8 cellular contexts compared by ENCODE assay signal in genomic region chr10:70528726-70529362, GRCh38. TPM values are rescaled to one million over a fixed set of nuclear protein-coding genes. Genes with fewer than 3 reads are reported as not detected.
DNase-seq lines count a peak whose midpoint lies in the region; ATAC-seq and TF ChIP-seq lines count a peak whose summit lies in the region.

No MANE protein-coding gene starts in this region.

- H3K9me3 ChIP-seq in cardiac muscle cell (ENCODE audit: low read depth) (no peaks in the 10 kb centered on the region), left ventricle myocardium inferior (replicated peaks) (no peaks in the 10 kb centered on the region), Panc1 (ENCODE audit: control insufficient read depth, insufficient read depth, low read depth, low read length) (no peaks in the 10 kb centered on the region), upper lobe of right lung (no peaks in the 10 kb centered on the region)

- ATAC-seq in Panc1, result peak; percentile 90
- peak; percentile 21 for ATAC-seq in upper lobe of right lung
- no peak for ATAC-seq in HG03565 (IDR thresholded peaks at IDR 0.05; ENCODE audit: unreplicated experiment)

- TF ChIP-seq CTCF in cardiac muscle cell (IDR thresholded peaks at IDR 0.05; ENCODE audit: low read depth, low read length) (no peak), left ventricle myocardium inferior (IDR thresholded peaks at IDR 0.05; ENCODE audit: borderline replicate concordance) (no peak), Panc1 (IDR thresholded peaks at IDR 0.05) (no peak), fibroblast of villous mesenchyme (IDR thresholded peaks at IDR 0.05; ENCODE audit: insufficient read depth, low read depth, low read length) (no peak), upper lobe of right lung (IDR thresholded peaks at IDR 0.05) (no peak)

- no peak overlapping the region for H3K27ac ChIP-seq in cardiac muscle cell
- H3K27ac ChIP-seq in left ventricle myocardium inferior (replicated peaks), result no peak overlapping the region
- H3K27ac ChIP-seq in Panc1 (ENCODE audit: low read length), result no peak overlapping the region
- no peak overlapping the region for H3K27ac ChIP-seq in upper lobe of right lung

- H3K27me3 ChIP-seq in cardiac muscle cell, result no peaks in the 10 kb centered on the region
- no peaks in the 10 kb centered on the region for H3K27me3 ChIP-seq in left ventricle myocardium inferior (ENCODE audit: low read depth)
- no peaks in the 10 kb centered on the region for H3K27me3 ChIP-seq in Panc1 (ENCODE audit: control insufficient read depth, insufficient read depth, low read length)
- no peaks in the 10 kb centered on the region for H3K27me3 ChIP-seq in upper lobe of right lung

- POLR2A ChIA-PET in Panc1 (lab: Charles Lee), result interaction anchor here (0.5 to 0.6 kb wide), 2 partner anchors 58 to 548 kb away, joined by 3 read pairs; no protein-coding TSS in a partner anchor

- H3K36me3 ChIP-seq in cardiac muscle cell, result no peaks in the 10 kb centered on the region
- H3K36me3 ChIP-seq in left ventricle myocardium inferior, result peaks cover 9% of the 10 kb centered on the region
- no peaks in the 10 kb centered on the region for H3K36me3 ChIP-seq in Panc1 (ENCODE audit: control insufficient read depth, insufficient read depth, low read length)
- H3K36me3 ChIP-seq in upper lobe of right lung, result no peaks in the 10 kb centered on the region

- CTCF ChIA-PET in Panc1 (lab: Charles Lee), result interaction anchor here (0.6 kb wide), 2 partner anchors 16 to 77 kb away, joined by 5 to 7 read pairs; no protein-coding TSS in a partner anchor

- in situ Hi-C loops in Panc1 (cut with HindIII; ENCODE audit: low pct_unique_long_range_greater_than_20kb, low sequenced_read_pairs), result no loop called here

- DNase-seq in cardiac muscle cell (ENCODE audit: low read depth in 1 of 2, low spot score in 1 of 2) (peak; percentile 58 to 76), left ventricle myocardium inferior (no peak), Panc1 (ENCODE audit: low read depth, low spot score) (no peak), fibroblast of villous mesenchyme (ENCODE audit: low read depth) (peak; percentile 56), upper lobe of right lung (no peak), occipital lobe (lab: John Stamatoyannopoulos, UW) (no peak), T1000 (lab: John Stamatoyannopoulos, UW) (no peak)

- BruUV-seq in Panc1 (replicated peaks; lab: Mats Ljungman, UMichigan), result no TSS peak

- H3K4me1 ChIP-seq in cardiac muscle cell (ENCODE audit: low read depth) (peaks cover 2% of the 10 kb centered on the region), left ventricle myocardium inferior (peaks cover 2% of the 10 kb centered on the region), Panc1 (ENCODE audit: control insufficient read depth, insufficient read depth, low read length) (no peaks in the 10 kb centered on the region), upper lobe of right lung (peaks cover 3% of the 10 kb centered on the region)

- intact Hi-C loops in left ventricle myocardium inferior (cut with micrococcal nuclease) (no loop called here), Panc1 (cut with micrococcal nuclease; ENCODE audit: unreplicated experiment) (no loop called here), upper lobe of right lung (cut with DNase I) (no loop called here)

- H3K4me3 ChIP-seq in cardiac muscle cell, result no peak overlapping the region
- no peak overlapping the region for H3K4me3 ChIP-seq in left ventricle myocardium inferior
- H3K4me3 ChIP-seq in Panc1 (ENCODE audit: low read depth in 2 of 2, low read length in 2 of 2), result no peak overlapping the region
- no peak overlapping the region for H3K4me3 ChIP-seq in fibroblast of villous mesenchyme (ENCODE audit: low read depth, low read length)
- no peak overlapping the region for H3K4me3 ChIP-seq in upper lobe of right lung

RNA-seq across cellular contexts. Expression of gene PALD1, which starts 50.3 kb away (rescaled TPM):
- total RNA-seq in cardiac muscle cell (11.1 and 19.1 TPM in 2 replicates), left ventricle myocardium inferior (5.1 TPM), Panc1 (2021; ENCODE audit: unreplicated experiment) (3.0 TPM), fibroblast of villous mesenchyme (0.32 TPM in 1 of 2 replicates, not detected in the other), upper lobe of right lung (27.0 TPM), occipital lobe (8.9 TPM)
- polyA plus RNA-seq in cardiac muscle cell, result 5.7 and 14.3 TPM in 2 replicates
- polyA plus RNA-seq in Panc1 (2012; ENCODE audit: insufficient read length), result 4.8 TPM

Comparison
In these comparisons a context has a peak if more than half of its experiments do, and no peak if none do; other contexts are left out.
1. DNase-seq: peak in cardiac muscle cell (2 of 2) and fibroblast of villous mesenchyme (single experiment); none in left ventricle myocardium inferior (single experiment), Panc1 (single experiment), upper lobe of right lung (single experiment), occipital lobe (single experiment) and T1000 (single experiment).